In genomic region chr7:30501264-30501663, GRCh38 we compare ENCODE assay signal across 19 cellular contexts. TPM values are rescaled to one million over a fixed set of nuclear protein-coding genes. Genes with fewer than 3 reads are reported as not detected.
DNase-seq lines count a peak whose midpoint lies in the region; ATAC-seq, FAIRE-seq and TF ChIP-seq lines count a peak whose summit lies in the region.
"Had no signal": no experiment of that assay in that cellular context is flagged by ENCODE, and none has a peak within 500 bp of the region (broad histone marks: within the 10 kb centered on the region; RNA-seq: fewer than 3 reads in every experiment).

No MANE protein-coding gene starts in this region.

- H3K27ac ChIP-seq in HepG2 (ENCODE audit: extremely low read length, insufficient read depth, low read length), result no peak overlapping the region
- no peak overlapping the region for H3K27ac ChIP-seq in right lobe of liver
- H3K27ac ChIP-seq in SU-DHL-6 (ENCODE audit: low read depth, low read length), result no peak overlapping the region
- H3K27ac ChIP-seq: BLaER1 treated with 17β-estradiol and CSF1 and Interleukin-3, amounts not matched to agents 10 nM and 100 nM had no signal

- CTCF ChIA-PET in HepG2 (lab: Yijun Ruan, JAX; ENCODE audit: low intra/inter-chr PET ratio, low total read pairs), result no interaction called here

- DNase-seq in HepG2 (ENCODE audit: low spot score), result no peak
- no peak for DNase-seq in right lobe of liver
- no peak for DNase-seq in NB4 (ENCODE audit: low read depth)
- no peak for DNase-seq in type B pancreatic cell (ENCODE audit: extremely low spot score, unreplicated experiment)
- DNase-seq in stimulated activated CD4-positive, alpha-beta T cell treated with anti-CD3 and anti-CD28 coated beads, Interleukin-4, amount 100 ng/mL, for 24 hours, result no peak
- no peak for DNase-seq in activated CD4-positive, alpha-beta T cell treated with anti-CD3 and anti-CD28 coated beads for 48 hours
- DNase-seq: CD8-positive, alpha-beta memory T cell; COR-L47; DMS 273 treated with DMSO at 0.1 percent for 48 hours; DMS53; GDM1; H9 had no signal

- H3K27ac Mint-ChIP-seq in type B pancreatic cell, result peak overlapping the region; percentile 95
- H3K27ac Mint-ChIP-seq: B cell, H9, IgD-negative memory B cell had no signal

- H2AFZ ChIP-seq in HepG2 (ENCODE audit: low read length), result no peak overlapping the region
- no peak overlapping the region for H2AFZ ChIP-seq in SU-DHL-6 (ENCODE audit: low read depth, low read length, severe bottlenecking)

- H3K9me2 ChIP-seq in SU-DHL-6 (replicated peaks; ENCODE audit: insufficient read depth, low read length), result no peaks in the 10 kb centered on the region

- H3K27me3 ChIP-seq in HepG2 (ENCODE audit: control insufficient read depth in 1 of 2, insufficient read depth in 2 of 2, low read length in 2 of 2) (no peaks in the 10 kb centered on the region), right lobe of liver (no peaks in the 10 kb centered on the region), SU-DHL-6 (ENCODE audit: low read length) (no peaks in the 10 kb centered on the region)
- H3K27me3 ChIP-seq: BLaER1 treated with 17β-estradiol and CSF1 and Interleukin-3, amounts not matched to agents 10 nM and 100 nM had no signal

- peaks cover 42% of the 10 kb centered on the region for H3K79me2 ChIP-seq in HepG2 (ENCODE audit: insufficient read depth, low read length)
- H3K79me2 ChIP-seq in SU-DHL-6 (ENCODE audit: insufficient read depth, low read length), result peaks cover 51% of the 10 kb centered on the region

- POLR2A ChIA-PET in HepG2 (lab: Yijun Ruan, JAX), result no interaction called here

- FAIRE-seq in HepG2 (lab: Jason Lieb, UNC), result no peak
- FAIRE-seq: H1, HTR-8/SVneo had no signal

- no peak for TF ChIP-seq CTCF in HepG2 (CRISPR knock-in tag; IDR thresholded peaks at IDR 0.05)
- TF ChIP-seq CTCF in right lobe of liver (IDR thresholded peaks at IDR 0.05), result no peak
- no peak for TF ChIP-seq CTCF in NB4 (IDR thresholded peaks at IDR 0.05; ENCODE audit: low read depth, low read length)
- TF ChIP-seq CTCF in SU-DHL-6 (IDR thresholded peaks at IDR 0.05; ENCODE audit: insufficient read depth, low read length, poor library complexity, severe bottlenecking), result no peak
- no peak for TF ChIP-seq CTCF in type B pancreatic cell (conservative IDR thresholded peaks at IDR 0.05)

- intact Hi-C loops in HepG2 (cut with micrococcal nuclease; ENCODE audit: unreplicated experiment), result no loop called here
- intact Hi-C loops in right lobe of liver (cut with DNase I), result no loop called here

- TF ChIP-seq POLR2A in HepG2 (IDR thresholded peaks at IDR 0.05; ENCODE audit: insufficient read depth in 1 of 2, low read depth in 2 of 2, low read length in 2 of 2) (no peak), right lobe of liver (IDR thresholded peaks at IDR 0.05) (no peak), NB4 (IDR thresholded peaks at IDR 0.05; ENCODE audit: extremely low read depth, insufficient read length) (no peak)

- no TSS peak for BruUV-seq in HepG2 (replicated peaks; lab: Mats Ljungman, UMichigan)

- H3K36me3 ChIP-seq in HepG2 (replicated peaks in 1 of 2; ENCODE audit: control insufficient read depth in 1 of 2, insufficient read depth in 2 of 2, low read length in 2 of 2), result peaks cover 0 to 9% of the 10 kb centered on the region in 2 experiments; a peak in 2 of 5 replicates
- H3K36me3 ChIP-seq in right lobe of liver, result no peaks in the 10 kb centered on the region
- H3K36me3 ChIP-seq in SU-DHL-6 (ENCODE audit: low read length), result peaks cover 20% of the 10 kb centered on the region

- ATAC-seq in HepG2, result no peak
- ATAC-seq in right lobe of liver, result no peak
- ATAC-seq in GM19467 (IDR thresholded peaks at IDR 0.05; ENCODE audit: unreplicated experiment), result no peak

- TF ChIP-seq EP300 in HepG2 (IDR thresholded peaks at IDR 0.05; ENCODE audit: low read depth in 2 of 2, low read length in 2 of 2) (no peak), HepG2 (CRISPR knock-in tag; IDR thresholded peaks at IDR 0.05; ENCODE audit: borderline replicate concordance) (no peak)

- H3K4me1 ChIP-seq in HepG2 (ENCODE audit: insufficient read depth, low read length) (peaks cover 41% of the 10 kb centered on the region), right lobe of liver (peaks cover 0 to 4% (median 0%) of the 10 kb centered on the region in 4 donors)

- no peaks in the 10 kb centered on the region for H3K9me3 ChIP-seq in HepG2 (ENCODE audit: low read length)
- no peaks in the 10 kb centered on the region for H3K9me3 ChIP-seq in right lobe of liver
- no peaks in the 10 kb centered on the region for H3K9me3 ChIP-seq in SU-DHL-6 (ENCODE audit: insufficient read depth, low read length)

- in situ Hi-C loops in HepG2 (cut with HindIII; ENCODE audit: extremely low pct_ligation_motif_present, low pct_unique_long_range_greater_than_20kb), result no loop called here

- peaks cover 31% of the 10 kb centered on the region for H3K4me1 Mint-ChIP-seq in type B pancreatic cell (ENCODE audit: unreplicated experiment)

- H3K36me3 Mint-ChIP-seq in type B pancreatic cell, result peaks cover 47% of the 10 kb centered on the region

- H3K9me3 Mint-ChIP-seq in type B pancreatic cell, result peaks cover 4% of the 10 kb centered on the region
- H3K9me3 Mint-ChIP-seq: CD8-positive, alpha-beta memory T cell; IgD-negative memory B cell had no signal

- no peak overlapping the region for H3K4me2 ChIP-seq in HepG2 (ENCODE audit: low read depth, low read length)
- peak overlapping the region; percentile 72 for H3K4me2 ChIP-seq in SU-DHL-6 (ENCODE audit: low read depth, low read length, poor library complexity, severe bottlenecking)

- H3K27me3 Mint-ChIP-seq in type B pancreatic cell, result no peaks in the 10 kb centered on the region
- H3K27me3 Mint-ChIP-seq: B cell, IgD-negative memory B cell had no signal

- no peaks in the 10 kb centered on the region for H3F3A ChIP-seq in SU-DHL-6 (ENCODE audit: insufficient read depth)

- H4K20me1 ChIP-seq in HepG2 (ENCODE audit: insufficient read depth, low read length), result no peaks in the 10 kb centered on the region
- H4K20me1 ChIP-seq in SU-DHL-6 (ENCODE audit: low read depth, low read length), result no peaks in the 10 kb centered on the region

- peak overlapping the region; percentile 49 for H3K4me3 Mint-ChIP-seq in type B pancreatic cell
- H3K4me3 Mint-ChIP-seq: B cell, H9 had no signal

- H3K9ac ChIP-seq in HepG2 (ENCODE audit: insufficient read depth, low read depth, low read length), result no peak overlapping the region
- no peak overlapping the region for H3K9ac ChIP-seq in SU-DHL-6 (ENCODE audit: low read length)
- H3K9ac ChIP-seq: BLaER1 treated with 17β-estradiol and CSF1 and Interleukin-3, amounts not matched to agents 10 nM and 100 nM had no signal

- TF ChIP-seq RAD21 in HepG2 (CRISPR knock-in tag; IDR thresholded peaks at IDR 0.05), result no peak

- WGBS in HepG2 (ENCODE audit: low lambda C conversion rate), result 96% methylated on average over 5 of the region's 5 CpGs
- WGBS in right lobe of liver (ENCODE audit: insufficient coverage, low coverage, low lambda C conversion rate, missing lambda C conversion rate), result 98% methylated on average over 4 of the region's 5 CpGs

- no peak overlapping the region for H3K4me3 ChIP-seq in HepG2 (replicated peaks in 1 of 3; ENCODE audit: insufficient read depth in 1 of 3, low read depth in 2 of 3, low read length in 3 of 3)
- no peak overlapping the region for H3K4me3 ChIP-seq in right lobe of liver
- H3K4me3 ChIP-seq in NB4 (ENCODE audit: low read depth, low read length), result peak overlapping the region; percentile 35
- no peak overlapping the region for H3K4me3 ChIP-seq in SU-DHL-6 (ENCODE audit: insufficient read depth, low read length, poor library complexity, severe bottlenecking)
- H3K4me3 ChIP-seq: BLaER1 treated with 17β-estradiol and CSF1 and Interleukin-3, amounts not matched to agents 10 nM and 100 nM had no signal

RNA-seq across cellular contexts. Expression of gene GGCT, which starts 3.4 kb away (rescaled TPM):
- total RNA-seq in HepG2 (2016; rRNA removed; fragmentation: Illumina TruSeq; extraction: Trizol) (78.3 and 100 TPM in 2 replicates), right lobe of liver (10 to 100 TPM; 13.2 to 23.8 (median 16.8) TPM), type B pancreatic cell (ENCODE audit: low replicate concordance) (72.6 and 105 TPM in 2 replicates)
- total RNA-seq in HepG2 (2016; cell fraction: cytosol; rRNA removed; fragmentation: Illumina TruSeq; extraction: Trizol; ENCODE audit: low read depth), result 39.7 and 45.3 TPM in 2 replicates
- 82.1 and 105 TPM in 2 replicates for total RNA-seq in HepG2 (2016; cell fraction: insoluble cytoplasmic fraction; rRNA removed; fragmentation: Illumina TruSeq; extraction: Trizol)
- total RNA-seq in HepG2 (2016; cell fraction: membrane; rRNA removed; fragmentation: Illumina TruSeq; extraction: Trizol), result 67.8 and 73.9 TPM in 2 replicates
- 32.3 and 39.6 TPM in 2 replicates for total RNA-seq in HepG2 (2016; cell fraction: nucleus; rRNA removed; fragmentation: Illumina TruSeq; extraction: Trizol)
- polyA plus RNA-seq in HepG2 (2011; rRNA removed), result 14.0 and 19.5 TPM in 2 replicates
- polyA plus RNA-seq in HepG2 (2011; cell fraction: cytosol; rRNA removed), result 11.4 and 15.5 TPM in 2 replicates
- 4.5 and 4.6 TPM in 2 replicates for polyA plus RNA-seq in HepG2 (2011; cell fraction: nucleus; rRNA removed)
- polyA plus RNA-seq in HepG2 (2012), result 24.6 and 36.2 TPM in 2 replicates
- polyA plus RNA-seq in HepG2 (2016; cell fraction: cytosol; fragmentation: Illumina TruSeq; extraction: Trizol; ENCODE audit: low read depth), result 46.7 and 63.3 TPM in 2 replicates
- 121 TPM in 2 replicates for polyA plus RNA-seq in HepG2 (2016; cell fraction: insoluble cytoplasmic fraction; fragmentation: Illumina TruSeq; extraction: Trizol; ENCODE audit: low read depth)
- 69.8 and 73.0 TPM in 2 replicates for polyA plus RNA-seq in HepG2 (2016; cell fraction: membrane; fragmentation: Illumina TruSeq; extraction: Trizol; ENCODE audit: low read depth)
- 58.4 and 59.1 TPM in 2 replicates for polyA plus RNA-seq in HepG2 (2016; cell fraction: nucleus; fragmentation: Illumina TruSeq; extraction: Trizol; ENCODE audit: insufficient read depth, low read depth)
- 8.0 and 33.3 TPM in 2 replicates for polyA minus RNA-seq in HepG2 (2011; rRNA and poly(A)+ RNA removed; ENCODE audit: low replicate concordance)
- polyA minus RNA-seq in HepG2 (2011; cell fraction: cytosol; rRNA and poly(A)+ RNA removed), result 5.6 and 6.7 TPM in 2 replicates
- polyA minus RNA-seq in HepG2 (2011; cell fraction: nucleus; rRNA and poly(A)+ RNA removed), result 5.8 and 6.7 TPM in 2 replicates

RNA-seq across cellular contexts. Expression of gene NOD1, which starts 22.7 kb away (rescaled TPM):
- total RNA-seq in HepG2 (2016; rRNA removed; fragmentation: Illumina TruSeq; extraction: Trizol) (2.9 TPM in 2 replicates), right lobe of liver (1 to 10 TPM; 1.7 to 5.3 (median 2.7) TPM), type B pancreatic cell (ENCODE audit: low replicate concordance) (10.9 and 11.4 TPM in 2 replicates)
- total RNA-seq in HepG2 (2016; cell fraction: cytosol; rRNA removed; fragmentation: Illumina TruSeq; extraction: Trizol; ENCODE audit: low read depth), result 1.6 and 1.8 TPM in 2 replicates
- 2.4 and 2.6 TPM in 2 replicates for total RNA-seq in HepG2 (2016; cell fraction: insoluble cytoplasmic fraction; rRNA removed; fragmentation: Illumina TruSeq; extraction: Trizol)
- 1.7 and 3.3 TPM in 2 replicates for total RNA-seq in HepG2 (2016; cell fraction: membrane; rRNA removed; fragmentation: Illumina TruSeq; extraction: Trizol)
- total RNA-seq in HepG2 (2016; cell fraction: nucleus; rRNA removed; fragmentation: Illumina TruSeq; extraction: Trizol), result 4.8 and 4.9 TPM in 2 replicates
- 1.7 and 1.9 TPM in 2 replicates for polyA plus RNA-seq in HepG2 (2011; rRNA removed)
- polyA plus RNA-seq in HepG2 (2011; cell fraction: cytosol; rRNA removed), result 1.1 and 1.4 TPM in 2 replicates
- polyA plus RNA-seq in HepG2 (2011; cell fraction: nucleus; rRNA removed), result 4.1 and 4.3 TPM in 2 replicates
- polyA plus RNA-seq in HepG2 (2012), result 0.91 and 1.1 TPM in 2 replicates
- 0.54 and 0.55 TPM in 2 replicates for polyA plus RNA-seq in HepG2 (2016; cell fraction: cytosol; fragmentation: Illumina TruSeq; extraction: Trizol; ENCODE audit: low read depth)
- polyA plus RNA-seq in HepG2 (2016; cell fraction: insoluble cytoplasmic fraction; fragmentation: Illumina TruSeq; extraction: Trizol; ENCODE audit: low read depth), result 2.1 and 3.1 TPM in 2 replicates
- 1.2 TPM in 2 replicates for polyA plus RNA-seq in HepG2 (2016; cell fraction: membrane; fragmentation: Illumina TruSeq; extraction: Trizol; ENCODE audit: low read depth)
- polyA plus RNA-seq in HepG2 (2016; cell fraction: nucleus; fragmentation: Illumina TruSeq; extraction: Trizol; ENCODE audit: insufficient read depth, low read depth), result 6.7 and 7.0 TPM in 2 replicates
- 4.2 and 9.5 TPM in 2 replicates for polyA minus RNA-seq in HepG2 (2011; rRNA and poly(A)+ RNA removed; ENCODE audit: low replicate concordance)
- 0.97 and 1.1 TPM in 2 replicates for polyA minus RNA-seq in HepG2 (2011; cell fraction: cytosol; rRNA and poly(A)+ RNA removed)
- 4.5 and 5.7 TPM in 2 replicates for polyA minus RNA-seq in HepG2 (2011; cell fraction: nucleus; rRNA and poly(A)+ RNA removed)
